9 cellular contexts compared by ENCODE assay signal in the genomic region with DNA sequence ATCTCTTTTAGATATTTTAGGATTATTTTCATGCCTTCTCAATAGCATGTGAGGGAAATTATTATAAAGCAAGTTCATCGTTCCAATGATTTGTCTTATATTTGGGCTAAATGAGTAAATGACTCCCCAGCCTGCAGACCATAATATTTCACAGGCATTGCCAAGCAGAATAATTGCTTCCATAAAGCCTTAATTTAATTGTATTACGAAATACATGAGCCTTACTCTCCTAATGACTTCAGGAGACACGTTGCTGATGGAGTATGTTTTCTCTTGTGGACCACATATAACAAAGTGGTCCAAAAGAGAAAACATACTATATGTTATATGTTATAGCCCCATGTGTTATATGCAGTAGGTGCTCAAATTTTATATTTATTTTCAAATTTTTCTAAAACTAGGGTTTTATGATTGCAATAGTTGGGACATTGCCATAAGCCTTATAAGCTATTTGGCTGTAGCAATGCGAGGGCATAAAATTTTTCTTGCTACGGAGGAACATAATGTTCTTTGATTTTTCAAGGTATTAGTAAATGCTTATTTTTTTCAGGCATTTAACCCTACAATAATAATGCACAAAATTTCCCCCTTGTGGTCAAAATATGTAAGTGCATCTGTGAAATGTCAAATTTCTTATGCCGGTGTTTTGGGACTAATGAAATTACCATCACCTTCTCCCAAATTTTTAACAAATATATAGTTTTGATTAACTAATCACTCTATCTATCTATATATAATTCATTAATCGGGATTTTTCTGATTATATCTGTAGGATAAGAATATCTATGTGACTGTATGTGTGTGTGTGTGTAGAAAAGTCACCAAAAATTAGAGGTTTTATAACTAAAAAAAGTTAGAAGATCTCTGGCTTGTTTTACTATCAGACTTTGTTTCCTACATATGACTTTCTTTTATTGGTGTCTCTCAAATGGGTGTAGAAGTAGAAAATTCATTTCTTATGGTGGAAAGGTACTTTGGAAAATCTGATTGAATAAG. TPM values are rescaled to one million over a fixed set of nuclear protein-coding genes. Genes with fewer than 3 reads are reported as not detected.
DNase-seq lines count a peak whose midpoint lies in the region; ATAC-seq and TF ChIP-seq lines count a peak whose summit lies in the region.
"Had no signal": no experiment of that assay in that cellular context is flagged by ENCODE, and none has a peak within 500 bp of the region (broad histone marks: within the 10 kb centered on the region; RNA-seq: fewer than 3 reads in every experiment).

No MANE protein-coding gene starts in this region.

- no peaks in the 10 kb centered on the region for H3K36me3 ChIP-seq in heart left ventricle
- H3K36me3 ChIP-seq in upper lobe of left lung = no peaks in the 10 kb centered on the region

- peaks cover 24% of the 10 kb centered on the region for H3K27me3 Mint-ChIP-seq in T-helper 17 cell

- ATAC-seq in heart left ventricle = no peak
- no peak for ATAC-seq in Right ventricle myocardium inferior
- no peak for ATAC-seq in upper lobe of left lung (ENCODE audit: low FRiP score in 2 of 2)
- ATAC-seq in HG03280 (IDR thresholded peaks at IDR 0.05; ENCODE audit: unreplicated experiment) = no peak
- ATAC-seq in T-helper 17 cell = no peak
- ATAC-seq in GM18907 (IDR thresholded peaks at IDR 0.05; ENCODE audit: unreplicated experiment) = no peak

- H3K4me3 ChIP-seq in heart left ventricle = no peak overlapping the region
- no peak overlapping the region for H3K4me3 ChIP-seq in upper lobe of left lung

- TF ChIP-seq POLR2A in heart left ventricle (IDR thresholded peaks at IDR 0.05) (no peak), upper lobe of left lung (IDR thresholded peaks at IDR 0.05) (no peak)

- no peak overlapping the region for H3K27ac Mint-ChIP-seq in T-helper 17 cell

- DNase-seq in heart left ventricle (no peak), Right ventricle myocardium inferior (ENCODE audit: missing footprints) (no peak), OCI-M1 (lab: John Stamatoyannopoulos, UW) (peak; percentile 62), fibroblast of gingiva (ENCODE audit: low read depth) (peak; percentile 71), upper lobe of left lung (no peak), T-helper 17 cell (no peak)
- DNase-seq: NCI-H510A had no signal

- intact Hi-C loops in heart left ventricle (cut with DNase I) (no loop called here), Right ventricle myocardium inferior (cut with DNase I) (no loop called here)

- H3K4me3 Mint-ChIP-seq in T-helper 17 cell = no peak overlapping the region

- H3K27me3 ChIP-seq in heart left ventricle = no peaks in the 10 kb centered on the region
- H3K27me3 ChIP-seq in upper lobe of left lung = no peaks in the 10 kb centered on the region

- peak in 11 of 12 donors; percentile 23 to 75 (median 42) for TF ChIP-seq CTCF in heart left ventricle (IDR thresholded peaks at IDR 0.05)
- TF ChIP-seq CTCF in upper lobe of left lung (IDR thresholded peaks at IDR 0.05) = peak; percentile 39 to 56 (median 41)

- peaks cover 0 to 10% (median 0%) of the 10 kb centered on the region in 12 donors for H3K9me3 ChIP-seq in heart left ventricle
- no peaks in the 10 kb centered on the region for H3K9me3 ChIP-seq in upper lobe of left lung
- H3K9me3 ChIP-seq in T-helper 17 cell (ENCODE audit: control insufficient read depth, low read length, poor library complexity, severe bottlenecking) = no peaks in the 10 kb centered on the region

- TF ChIP-seq EP300 in upper lobe of left lung (IDR thresholded peaks at IDR 0.05) = no peak

- no peaks in the 10 kb centered on the region for H3K36me3 Mint-ChIP-seq in T-helper 17 cell (ENCODE audit: low read depth)

- H3K4me1 ChIP-seq in heart left ventricle = no peaks in the 10 kb centered on the region
- no peaks in the 10 kb centered on the region for H3K4me1 ChIP-seq in upper lobe of left lung

- H3K27ac ChIP-seq in heart left ventricle (no peak overlapping the region), upper lobe of left lung (no peak overlapping the region)

- WGBS in heart left ventricle, 4 donors = 37 to 47% (median 42%) methylated on average over 7 of the region's 7 CpGs
- WGBS in upper lobe of left lung, 2 donors = 39 to 47% methylated on average over 7 of the region's 7 CpGs

- H3K4me1 Mint-ChIP-seq in T-helper 17 cell = no peaks in the 10 kb centered on the region

RNA-seq across cellular contexts. Expression of gene TMPRSS11D, which starts 26.4 kb away (rescaled TPM):
- total RNA-seq in heart left ventricle (not detected), Right ventricle myocardium inferior (not detected), upper lobe of left lung (1 to 10 TPM in 2 of 6 donors, not detected in 4; 1.0 to 1.6 TPM), T-helper 17 cell (not detected)
- polyA plus RNA-seq in heart left ventricle = not detected

RNA-seq across cellular contexts. Expression of gene TMPRSS11A, which starts 53.1 kb away (rescaled TPM):
- total RNA-seq in heart left ventricle = not detected
- polyA plus RNA-seq in heart left ventricle = not detected
- not detected for total RNA-seq in Right ventricle myocardium inferior
- total RNA-seq in upper lobe of left lung = under 1 TPM in 1 of 6 donors, not detected in 5; 0.20 TPM
- not detected for total RNA-seq in T-helper 17 cell

Comparison
In these comparisons a context has a peak if more than half of its experiments do, and no peak if none do; other contexts are left out.
1. DNase-seq: peak in OCI-M1 (single experiment) and fibroblast of gingiva (single experiment); none in heart left ventricle (0 of 5), Right ventricle myocardium inferior (single experiment), upper lobe of left lung (0 of 2) and T-helper 17 cell (0 of 3).